In the genomic region with DNA sequence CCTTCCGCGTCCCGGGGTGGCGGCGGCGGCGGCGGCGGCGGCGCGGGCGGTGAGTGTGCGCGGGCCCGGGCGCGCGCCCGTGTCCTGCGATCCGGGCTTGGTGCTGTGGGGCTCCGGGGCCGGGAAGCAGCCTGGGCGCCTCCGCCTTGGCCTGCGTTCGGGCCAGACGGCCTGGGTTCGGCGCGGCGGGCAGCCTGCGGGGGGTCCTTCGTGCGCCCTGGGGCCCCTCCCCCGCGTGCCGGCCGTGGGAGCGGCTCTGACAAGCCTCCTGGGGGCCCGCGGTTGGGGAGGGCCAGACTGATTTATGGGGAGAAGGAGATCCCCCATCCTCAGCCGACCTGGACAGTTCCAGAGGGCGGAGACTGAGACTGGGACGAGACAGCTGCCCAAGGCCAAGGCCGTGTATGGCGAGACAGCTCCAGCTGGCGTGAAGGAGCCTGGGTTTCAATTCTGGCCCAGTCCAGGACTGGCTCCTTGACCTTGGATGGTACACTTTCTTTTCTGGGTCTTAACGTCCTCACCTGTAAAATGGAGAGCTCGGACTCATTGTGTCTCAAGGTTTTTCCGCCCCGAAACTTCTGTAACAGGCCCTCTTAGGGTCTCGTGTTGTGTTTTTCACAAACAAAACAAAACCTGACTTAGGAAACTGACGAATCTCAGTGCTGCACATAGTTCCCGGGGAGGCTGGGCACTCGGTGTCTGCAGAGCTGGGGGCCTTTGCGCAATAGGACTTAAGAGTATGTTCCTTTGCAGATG, we compare ENCODE assay signal across 9 cellular contexts. TPM values are rescaled to one million over a fixed set of nuclear protein-coding genes. Genes with fewer than 3 reads are reported as not detected.
DNase-seq lines count a peak whose midpoint lies in the region; ATAC-seq, FAIRE-seq and TF ChIP-seq lines count a peak whose summit lies in the region.
"Had no signal": no experiment of that assay in that cellular context is flagged by ENCODE, and none has a peak within 500 bp of the region (broad histone marks: within the 10 kb centered on the region; RNA-seq: fewer than 3 reads in every experiment).

No MANE protein-coding gene starts in this region.

- no peaks in the 10 kb centered on the region for H3K9me2 ChIP-seq in PC-3 (replicated peaks; ENCODE audit: low read length)

- FAIRE-seq in GM19239 (lab: Jason Lieb, UNC) (peak; percentile 75), pancreas (lab: Jason Lieb, UNC) (no peak)

- ATAC-seq in CD4-positive, alpha-beta T cell (ENCODE audit: poor library complexity) = peak; percentile 70
- ATAC-seq in HG03354 (IDR thresholded peaks at IDR 0.05; ENCODE audit: poor library complexity, severe bottlenecking, unreplicated experiment) (peak; percentile 47), PC-3 (peak; percentile 79), pancreas (peak; percentile 76 to 87 (median 81))

- peaks cover 5% of the 10 kb centered on the region for H3K36me3 Mint-ChIP-seq in CD4-positive, alpha-beta T cell (ENCODE audit: low read depth)
- H3K36me3 Mint-ChIP-seq in activated naive CD8-positive, alpha-beta T cell treated with anti-CD3 and anti-CD28 coated beads for 36 hours = peaks cover 31% of the 10 kb centered on the region

- peaks cover 33% of the 10 kb centered on the region for H3K79me2 ChIP-seq in PC-3 (ENCODE audit: low read length)

- H3K9me3 ChIP-seq in CD4-positive, alpha-beta T cell (ENCODE audit: control insufficient read depth, low read length) = no peaks in the 10 kb centered on the region
- H3K9me3 ChIP-seq in PC-3 (ENCODE audit: low read length) (no peaks in the 10 kb centered on the region), pancreas (no peaks in the 10 kb centered on the region)

- H3K9ac ChIP-seq in PC-3 (ENCODE audit: low read length) = peak overlapping the region; percentile 80

- no peaks in the 10 kb centered on the region for H3K27me3 Mint-ChIP-seq in CD4-positive, alpha-beta T cell
- no peaks in the 10 kb centered on the region for H3K27me3 Mint-ChIP-seq in activated naive CD8-positive, alpha-beta T cell treated with anti-CD3 and anti-CD28 coated beads for 36 hours

- peak overlapping the region; percentile 87 for H3K4me3 ChIP-seq in PC-3 (ENCODE audit: low read length)
- peak overlapping the region; percentile 72 to 83 (median 74) for H3K4me3 ChIP-seq in pancreas

- TSS peak; percentile 50 for BruUV-seq in PC-3 (replicated peaks; lab: Mats Ljungman, UMichigan)

- no peaks in the 10 kb centered on the region for H3K9me3 Mint-ChIP-seq in CD4-positive, alpha-beta T cell
- H3K9me3 Mint-ChIP-seq in activated naive CD8-positive, alpha-beta T cell treated with anti-CD3 and anti-CD28 coated beads for 36 hours = peaks cover 2% of the 10 kb centered on the region

- H3K4me2 ChIP-seq in PC-3 (ENCODE audit: low read length) = peak overlapping the region; percentile 89

- TF ChIP-seq CTCF in CD4-positive, alpha-beta T cell (IDR thresholded peaks at IDR 0.05) = no peak
- TF ChIP-seq CTCF in PC-3 (conservative IDR thresholded peaks at IDR 0.05; ENCODE audit: low read depth, low read length) = no peak
- TF ChIP-seq CTCF in pancreas (IDR thresholded peaks at IDR 0.05) = no peak

- peak overlapping the region; percentile 92 for H3K27ac Mint-ChIP-seq in CD4-positive, alpha-beta T cell
- H3K27ac Mint-ChIP-seq in activated naive CD8-positive, alpha-beta T cell treated with anti-CD3 and anti-CD28 coated beads for 36 hours = peak overlapping the region; percentile 85

- H3K4me1 Mint-ChIP-seq in CD4-positive, alpha-beta T cell (ENCODE audit: low read depth) = peaks cover 48% of the 10 kb centered on the region
- H3K4me1 Mint-ChIP-seq in activated naive CD8-positive, alpha-beta T cell treated with anti-CD3 and anti-CD28 coated beads for 36 hours = peaks cover 40% of the 10 kb centered on the region

- POLR2A ChIA-PET in CD4-positive, alpha-beta T cell (lab: Charles Lee) = interaction anchor here (0.6 to 8.0 kb wide), 12 partner anchors 8 to 287 kb away, joined by 3 to 113 read pairs (median 3); partner anchors contain the start of genes AKNA and ATP6V1G1
- POLR2A ChIA-PET in PC-3 (lab: Charles Lee; ENCODE audit: unreplicated experiment) = interaction anchor here (0.6 to 1.0 kb wide), 2 partner anchors 9 to 60 kb away, joined by 3 to 5 read pairs; no protein-coding TSS in a partner anchor

- peak overlapping the region; percentile 97 for H3K4me3 Mint-ChIP-seq in CD4-positive, alpha-beta T cell
- H3K4me3 Mint-ChIP-seq in activated naive CD8-positive, alpha-beta T cell treated with anti-CD3 and anti-CD28 coated beads for 36 hours = peak overlapping the region; percentile 81

- no peaks in the 10 kb centered on the region for H3F3A ChIP-seq in PC-3 (ENCODE audit: low read length, unreplicated experiment)

- no peaks in the 10 kb centered on the region for H4K20me1 ChIP-seq in PC-3 (ENCODE audit: low read length)

- intact Hi-C loops in CD4-positive, alpha-beta T cell (cut with DNase I, micrococcal nuclease) = loop anchor here (1.0 to 10.0 kb wide), 4 partner anchors 19 to 1197 kb away; partner anchors contain the start of genes C9orf43 (in 1 of the 2) and POLE3 (in 1 of the 2)
- intact Hi-C loops in PC-3 (cut with micrococcal nuclease) (loop anchor here (5.0 kb wide), 1 partner anchor 124 kb away; no protein-coding TSS in a partner anchor), cardiac septum (cut with DNase I) (loop anchor here (1.0 kb wide), 1 partner anchor 24 kb away; the partner anchor contains the start of gene ATP6V1G1), pancreas (cut with DNase I) (no loop called here)

- H2AFZ ChIP-seq in PC-3 (ENCODE audit: low read length) = peak overlapping the region; percentile 80

- H3K27me3 ChIP-seq in CD4-positive, alpha-beta T cell (ENCODE audit: control insufficient read depth, insufficient read depth, low read length) = no peaks in the 10 kb centered on the region
- H3K27me3 ChIP-seq in PC-3 (ENCODE audit: low read length) = no peaks in the 10 kb centered on the region
- H3K27me3 ChIP-seq in pancreas = no peaks in the 10 kb centered on the region

- peak overlapping the region; percentile 78 for H3K27ac ChIP-seq in CD4-positive, alpha-beta T cell (ENCODE audit: low read depth, low read length)
- peak overlapping the region; percentile 56 for H3K27ac ChIP-seq in PC-3 (ENCODE audit: low read length)
- H3K27ac ChIP-seq in pancreas = peak overlapping the region; percentile 59 to 87 (median 78)

- peak in 9 of 10 experiments; percentile 19 to 60 (median 39) for DNase-seq in CD4-positive, alpha-beta T cell
- DNase-seq in GM19239 (ENCODE audit: insufficient read length, low spot score) = peak; percentile 29
- peak; percentile 34 for DNase-seq in PC-3
- peak; percentile 59 for DNase-seq in activated naive CD8-positive, alpha-beta T cell treated with anti-CD3 and anti-CD28 coated beads for 36 hours
- peak; percentile 80 for DNase-seq in cardiac septum (ENCODE audit: low spot score)
- DNase-seq in pancreas = peak; percentile 49 to 81 (median 63)
- DNase-seq in OCI-M2 (lab: John Stamatoyannopoulos, UW; ENCODE audit: unreplicated experiment) = no peak

- H3K4me1 ChIP-seq in PC-3 (ENCODE audit: insufficient read depth, low read length) = peaks cover 22% of the 10 kb centered on the region; the same call in 1 of the 2 replicates
- peaks cover 3 to 9% (median 8%) of the 10 kb centered on the region in 3 donors for H3K4me1 ChIP-seq in pancreas

- CTCF ChIA-PET in CD4-positive, alpha-beta T cell (lab: Charles Lee) = interaction anchor here (1.1 to 5.1 kb wide), 4 partner anchors 19 to 206 kb away, joined by 3 to 16 read pairs (median 6); partner anchors contain the start of gene ATP6V1G1
- CTCF ChIA-PET in PC-3 (lab: Charles Lee) = no interaction called here

- WGBS in pancreas, 2 donors = 2 to 6% methylated on average over 32 to 58 of the region's 58 CpGs

- H3K36me3 ChIP-seq in PC-3 (ENCODE audit: low read depth, low read length) (no peaks in the 10 kb centered on the region), pancreas (no peaks in the 10 kb centered on the region)

RNA-seq across cellular contexts. Expression of gene TMEM268, which starts 0.6 kb away (rescaled TPM):
- 1 to 10 TPM; 8.1 to 9.8 TPM for total RNA-seq in CD4-positive, alpha-beta T cell
- total RNA-seq in PC-3 (2014; rRNA removed) (5.2 and 6.6 TPM in 2 replicates), cardiac septum (3.6 TPM), pancreas (1 to 10 TPM; 3.0 to 8.7 (median 4.4) TPM)
- total RNA-seq in activated naive CD8-positive, alpha-beta T cell treated with anti-CD3 and anti-CD28 coated beads for 36 hours = 10 to 100 TPM; 28.8 to 29.8 TPM
- polyA plus RNA-seq in pancreas = 1 to 10 TPM; 2.1 to 2.5 TPM

RNA-seq across cellular contexts. Expression of gene ATP6V1G1, which starts 24.1 kb away (rescaled TPM):
- total RNA-seq in CD4-positive, alpha-beta T cell = 100 to 1,000 TPM; 144 to 148 TPM
- total RNA-seq in PC-3 (2014; rRNA removed) (126 and 162 TPM in 2 replicates), cardiac septum (64.6 TPM), pancreas (10 to 100 TPM; 19.7 to 38.3 (median 35.5) TPM)
- total RNA-seq in activated naive CD8-positive, alpha-beta T cell treated with anti-CD3 and anti-CD28 coated beads for 36 hours = 10 to 100 TPM; 41.7 to 41.9 TPM
- polyA plus RNA-seq in pancreas = 100 to 1,000 TPM in 1 of 2 donors, 10 to 100 TPM in 1; 57.2 to 124 TPM

RNA-seq across cellular contexts. Expression of gene TEX53, which starts 45.9 kb away (rescaled TPM):
- total RNA-seq in CD4-positive, alpha-beta T cell = not detected
- total RNA-seq in PC-3 (2014; rRNA removed) (not detected in 2 replicates), cardiac septum (not detected), pancreas (not detected)
- not detected for total RNA-seq in activated naive CD8-positive, alpha-beta T cell treated with anti-CD3 and anti-CD28 coated beads for 36 hours
- not detected for polyA plus RNA-seq in pancreas
- polyA plus RNA-seq: adipose tissue had no signal

Comparison
In these comparisons a context has a peak if more than half of its experiments do, and no peak if none do; other contexts are left out.
1. intact Hi-C loops: an anchor here in CD4-positive, alpha-beta T cell (1.0 to 10.0 kb wide), PC-3 (5.0 kb wide) and cardiac septum (1.0 kb wide); none called in pancreas.